In genomic region chr1:16018749-16019515, GRCh38 we compare ENCODE assay signal across 13 cellular contexts. TPM values are rescaled to one million over a fixed set of nuclear protein-coding genes. Genes with fewer than 3 reads are reported as not detected.
DNase-seq lines count a peak whose midpoint lies in the region; ATAC-seq and TF ChIP-seq lines count a peak whose summit lies in the region.
"Had no signal": no experiment of that assay in that cellular context is flagged by ENCODE, and none has a peak within 500 bp of the region (broad histone marks: within the 10 kb centered on the region; RNA-seq: fewer than 3 reads in every experiment).

No MANE protein-coding gene starts in this region.

- H3K27me3 ChIP-seq in aorta (ENCODE audit: control insufficient read depth in 1 of 2, insufficient read depth in 2 of 2, low read length in 1 of 2), result no peaks in the 10 kb centered on the region

- no peaks in the 10 kb centered on the region for H3K36me3 Mint-ChIP-seq in progenitor cell of endocrine pancreas (ENCODE audit: insufficient read depth)

- H3K27ac Mint-ChIP-seq in progenitor cell of endocrine pancreas, result peak overlapping the region; percentile 80

- ATAC-seq in Right ventricle myocardium inferior (peak; percentile 0), left cardiac atrium (no peak), left ventricle myocardium superior (peak; percentile 1), aorta (ENCODE audit: low FRiP score) (no peak), GM21390 (IDR thresholded peaks at IDR 0.05; ENCODE audit: unreplicated experiment) (no peak)

- H3K4me1 ChIP-seq in aorta (ENCODE audit: control insufficient read depth in 1 of 2, insufficient read depth in 2 of 2, low read length in 2 of 2), result peaks cover 0 to 2% of the 10 kb centered on the region in 2 donors

- peaks cover 27% of the 10 kb centered on the region for H3K27me3 Mint-ChIP-seq in progenitor cell of endocrine pancreas

- no peaks in the 10 kb centered on the region for H3K9me3 Mint-ChIP-seq in progenitor cell of endocrine pancreas (ENCODE audit: low read depth)

- no peak overlapping the region for H3K4me3 Mint-ChIP-seq in progenitor cell of endocrine pancreas (ENCODE audit: low read depth)

- H3K9me3 ChIP-seq in aorta (ENCODE audit: control insufficient read depth, low read length), result no peaks in the 10 kb centered on the region

- peaks cover 14% of the 10 kb centered on the region for H3K4me1 Mint-ChIP-seq in progenitor cell of endocrine pancreas (ENCODE audit: low read depth)

- intact Hi-C loops in Right ventricle myocardium inferior (cut with DNase I) (no loop called here), left cardiac atrium (cut with DNase I) (no loop called here), left ventricle myocardium superior (cut with micrococcal nuclease) (no loop called here), aorta (cut with DNase I) (no loop called here)

- WGBS in aorta, 2 donors, result 18 to 26% methylated on average over 20 of the region's 20 CpGs

- H3K27ac ChIP-seq in aorta (ENCODE audit: low read depth in 1 of 2, low read length in 2 of 2), result peak overlapping the region; percentile 96 to 99

- DNase-seq in Right ventricle myocardium inferior (ENCODE audit: missing footprints), result peak; percentile 45
- DNase-seq in left cardiac atrium, result no peak
- DNase-seq in left ventricle myocardium superior, result peak; percentile 56
- no peak for DNase-seq in progenitor cell of endocrine pancreas (ENCODE audit: low spot score, unreplicated experiment)
- no peak for DNase-seq in aorta
- DNase-seq in DMS53 treated with DMSO at 0.1 percent for 48 hours (lab: John Stamatoyannopoulos, UW; ENCODE audit: unreplicated experiment), result no peak
- no peak for DNase-seq in NCI-H524 treated with DMSO at 0.1 percent for 48 hours (lab: John Stamatoyannopoulos, UW)
- DNase-seq: ACHN; activated CD4-positive, alpha-beta T cell treated with anti-CD3 and anti-CD28 coated beads for 1 hour; DMS153; NCI-H1694 treated with DMSO at 0.1 percent for 48 hours; NK-92 treated with Interleukin-12 subunit alpha and Interleukin-12 subunit beta, amount 100 ng/mL, for 24 hours had no signal

- TF ChIP-seq CTCF in progenitor cell of endocrine pancreas (IDR thresholded peaks at IDR 0.05; ENCODE audit: unreplicated experiment), result no peak

- H3K36me3 ChIP-seq in aorta (ENCODE audit: control insufficient read depth in 1 of 2, insufficient read depth in 2 of 2, low read length in 1 of 2), result no peaks in the 10 kb centered on the region

- no peak overlapping the region for H3K4me3 ChIP-seq in aorta (ENCODE audit: low read length in 2 of 2)

RNA-seq across cellular contexts. Expression of gene HSPB7, which starts 1.1 kb away (rescaled TPM):
- total RNA-seq in Right ventricle myocardium inferior, result 4,074 TPM
- total RNA-seq in left cardiac atrium, result 1,000 to 10,000 TPM; 1,770 to 2,192 TPM
- 3,996 TPM for total RNA-seq in left ventricle myocardium superior
- not detected in 2 replicates for total RNA-seq in progenitor cell of endocrine pancreas
- 100 to 1,000 TPM; 313 to 802 TPM for total RNA-seq in aorta
- 100 to 1,000 TPM; 128 to 338 TPM for polyA plus RNA-seq in aorta

RNA-seq across cellular contexts. Expression of gene CLCNKA, which starts 2.9 kb away (rescaled TPM):
- 0.19 TPM for total RNA-seq in Right ventricle myocardium inferior
- total RNA-seq in left cardiac atrium, result under 1 TPM; 0.26 to 0.38 TPM
- total RNA-seq in left ventricle myocardium superior, result 0.15 TPM
- 2.2 and 2.4 TPM in 2 replicates for total RNA-seq in progenitor cell of endocrine pancreas
- 1 to 10 TPM; 1.0 to 1.3 TPM for total RNA-seq in aorta
- polyA plus RNA-seq in aorta, result 1 to 10 TPM in 1 of 2 donors, not detected in 1; 4.5 TPM

RNA-seq across cellular contexts. Expression of gene SRARP, which starts 14.9 kb away (rescaled TPM):
- 0.41 TPM for total RNA-seq in Right ventricle myocardium inferior
- total RNA-seq in left cardiac atrium, result under 1 TPM; 0.15 to 0.52 TPM
- 0.84 TPM for total RNA-seq in left ventricle myocardium superior
- total RNA-seq in progenitor cell of endocrine pancreas, result not detected in 2 replicates
- not detected for total RNA-seq in aorta
- polyA plus RNA-seq in aorta, result not detected

RNA-seq across cellular contexts. Expression of gene CLCNKB, which starts 24.6 kb away (rescaled TPM):
- total RNA-seq in Right ventricle myocardium inferior (2.2 TPM), left cardiac atrium (1 to 10 TPM; 2.2 to 2.5 TPM), left ventricle myocardium superior (2.1 TPM), progenitor cell of endocrine pancreas (1.5 and 2.3 TPM in 2 replicates), aorta (under 1 TPM in 1 of 2 donors, not detected in 1; 0.39 TPM)
- polyA plus RNA-seq in aorta, result under 1 TPM; 0.23 to 0.38 TPM

RNA-seq across cellular contexts. Expression of gene ZBTB17, which starts 43.0 kb away (rescaled TPM):
- total RNA-seq in Right ventricle myocardium inferior (23.4 TPM), left cardiac atrium (10 to 100 TPM; 22.4 to 24.6 TPM), left ventricle myocardium superior (27.3 TPM), progenitor cell of endocrine pancreas (52.6 and 57.7 TPM in 2 replicates), aorta (10 to 100 TPM; 42.3 to 55.5 TPM)
- 100 to 1,000 TPM in 1 of 2 donors, 10 to 100 TPM in 1; 15.0 to 134 TPM for polyA plus RNA-seq in aorta

Comparison
In these comparisons a context has a peak if more than half of its experiments do, and no peak if none do; other contexts are left out.
1. ATAC-seq: peak in Right ventricle myocardium inferior (single experiment) and left ventricle myocardium superior (single experiment); none in left cardiac atrium (0 of 2), aorta (single experiment) and GM21390 (single experiment).
2. DNase-seq: peak in Right ventricle myocardium inferior (single experiment) and left ventricle myocardium superior (single experiment); none in left cardiac atrium (single experiment), progenitor cell of endocrine pancreas (single experiment), aorta (0 of 2), DMS53 treated with DMSO at 0.1 percent for 48 hours (single experiment) and NCI-H524 treated with DMSO at 0.1 percent for 48 hours (single experiment).
3. RNA of gene HSPB7, which starts 1.1 kb away (total RNA-seq): 4,074 TPM in Right ventricle myocardium inferior (single experiment), 3,996 TPM in left ventricle myocardium superior (single experiment), 1,770 to 2,192 TPM in left cardiac atrium and 313 to 802 TPM in aorta; not detected in progenitor cell of endocrine pancreas; every median in the first group is over 100 times any median in the second.